ENCODE assay signal across 1 cellular context in genomic region chr21:34882719-34883131, GRCh38.
TF ChIP-seq lines count a peak whose summit lies in the region.

No MANE protein-coding gene starts in this region.

TF ChIP-seq in GM12878, 131 proteins besides CTCF, POLR2A, EP300 and RAD21 (continued from another document):
- TF ChIP-seq PBX3 (IDR thresholded peaks at IDR 0.05; ENCODE audit: insufficient replicate concordance, low read depth, low read length) (no peak), TARDBP (IDR thresholded peaks at IDR 0.05; ENCODE audit: borderline replicate concordance) (no peak), EED (IDR thresholded peaks at IDR 0.05; ENCODE audit: low read depth) (peak; percentile 59), ZZZ3 (IDR thresholded peaks at IDR 0.05; ENCODE audit: control insufficient read depth, insufficient read length, low read depth) (no peak), MYB (IDR thresholded peaks at IDR 0.05; ENCODE audit: borderline replicate concordance, low read depth, low read length) (no peak), ZBED1 (IDR thresholded peaks at IDR 0.05; ENCODE audit: borderline replicate concordance) (0 out of 2 replicates have a peak, but pooled peaks have one; percentile 33), SMAD5 (IDR thresholded peaks at IDR 0.05; ENCODE audit: low read depth) (no peak)
TF ChIP-seq in GM12878: peak in this region for 20.
